In genomic region chr12:98591209-98591608, GRCh38 we compare ENCODE assay signal across 1 cellular context.
TF ChIP-seq lines count a peak whose summit lies in the region.

No MANE protein-coding gene starts in this region.

TF ChIP-seq in K562, 482 proteins besides CTCF, POLR2A, EP300 and RAD21:
- TF ChIP-seq MAX (CRISPR knock-in tag; IDR thresholded peaks at IDR 0.05) (peak; percentile 29; the same call in 1 of the 2 replicates), ZNF589 (CRISPR knock-in tag; IDR thresholded peaks at IDR 0.05; ENCODE audit: low read depth) (no peak), DACH1 (IDR thresholded peaks at IDR 0.05; ENCODE audit: partially characterized antibody) (peak; percentile 57), MYC (IDR thresholded peaks at IDR 0.05; ENCODE audit: low read depth, low read length) (peak; percentile 46; the same call in 1 of the 2 replicates), MYC (CRISPR knock-in tag; IDR thresholded peaks at IDR 0.05; ENCODE audit: borderline replicate concordance, low read depth) (no peak), TFAP4 (CRISPR knock-in tag; IDR thresholded peaks at IDR 0.05; ENCODE audit: borderline replicate concordance) (0 out of 2 replicates have a peak, but pooled peaks have one; percentile 25), ZNF780A (CRISPR knock-in tag; IDR thresholded peaks at IDR 0.05) (no peak), GATA2 (CRISPR knock-in tag; IDR thresholded peaks at IDR 0.05) (peak; percentile 73), ZNF134 (CRISPR knock-in tag; conservative IDR thresholded peaks at IDR 0.05) (no peak), MYNN (IDR thresholded peaks at IDR 0.05) (no peak), MYNN (CRISPR knock-in tag; IDR thresholded peaks at IDR 0.05) (no peak), NRF1 (conservative IDR thresholded peaks at IDR 0.05 in 1 of 2, IDR thresholded peaks at IDR 0.05 in 1 of 2) (peak; percentile 50 to 59)
- TF ChIP-seq, protein P1, sequence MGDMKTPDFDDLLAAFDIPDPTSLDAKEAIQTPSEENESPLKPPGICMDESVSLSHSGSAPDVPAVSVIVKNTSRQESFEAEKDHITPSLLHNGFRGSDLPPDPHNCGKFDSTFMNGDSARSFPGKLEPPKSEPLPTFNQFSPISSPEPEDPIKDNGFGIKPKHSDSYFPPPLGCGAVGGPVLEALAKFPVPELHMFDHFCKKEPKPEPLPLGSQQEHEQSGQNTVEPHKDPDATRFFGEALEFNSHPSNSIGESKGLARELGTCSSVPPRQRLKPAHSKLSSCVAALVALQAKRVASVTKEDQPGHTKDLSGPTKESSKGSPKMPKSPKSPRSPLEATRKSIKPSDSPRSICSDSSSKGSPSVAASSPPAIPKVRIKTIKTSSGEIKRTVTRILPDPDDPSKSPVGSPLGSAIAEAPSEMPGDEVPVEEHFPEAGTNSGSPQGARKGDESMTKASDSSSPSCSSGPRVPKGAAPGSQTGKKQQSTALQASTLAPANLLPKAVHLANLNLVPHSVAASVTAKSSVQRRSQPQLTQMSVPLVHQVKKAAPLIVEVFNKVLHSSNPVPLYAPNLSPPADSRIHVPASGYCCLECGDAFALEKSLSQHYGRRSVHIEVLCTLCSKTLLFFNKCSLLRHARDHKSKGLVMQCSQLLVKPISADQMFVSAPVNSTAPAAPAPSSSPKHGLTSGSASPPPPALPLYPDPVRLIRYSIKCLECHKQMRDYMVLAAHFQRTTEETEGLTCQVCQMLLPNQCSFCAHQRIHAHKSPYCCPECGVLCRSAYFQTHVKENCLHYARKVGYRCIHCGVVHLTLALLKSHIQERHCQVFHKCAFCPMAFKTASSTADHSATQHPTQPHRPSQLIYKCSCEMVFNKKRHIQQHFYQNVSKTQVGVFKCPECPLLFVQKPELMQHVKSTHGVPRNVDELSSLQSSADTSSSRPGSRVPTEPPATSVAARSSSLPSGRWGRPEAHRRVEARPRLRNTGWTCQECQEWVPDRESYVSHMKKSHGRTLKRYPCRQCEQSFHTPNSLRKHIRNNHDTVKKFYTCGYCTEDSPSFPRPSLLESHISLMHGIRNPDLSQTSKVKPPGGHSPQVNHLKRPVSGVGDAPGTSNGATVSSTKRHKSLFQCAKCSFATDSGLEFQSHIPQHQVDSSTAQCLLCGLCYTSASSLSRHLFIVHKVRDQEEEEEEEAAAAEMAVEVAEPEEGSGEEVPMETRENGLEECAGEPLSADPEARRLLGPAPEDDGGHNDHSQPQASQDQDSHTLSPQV (IDR thresholded peaks at IDR 0.05): no peak
TF ChIP-seq in K562: peak in this region for 6.
